26 cellular contexts compared by ENCODE assay signal in the genomic region with DNA sequence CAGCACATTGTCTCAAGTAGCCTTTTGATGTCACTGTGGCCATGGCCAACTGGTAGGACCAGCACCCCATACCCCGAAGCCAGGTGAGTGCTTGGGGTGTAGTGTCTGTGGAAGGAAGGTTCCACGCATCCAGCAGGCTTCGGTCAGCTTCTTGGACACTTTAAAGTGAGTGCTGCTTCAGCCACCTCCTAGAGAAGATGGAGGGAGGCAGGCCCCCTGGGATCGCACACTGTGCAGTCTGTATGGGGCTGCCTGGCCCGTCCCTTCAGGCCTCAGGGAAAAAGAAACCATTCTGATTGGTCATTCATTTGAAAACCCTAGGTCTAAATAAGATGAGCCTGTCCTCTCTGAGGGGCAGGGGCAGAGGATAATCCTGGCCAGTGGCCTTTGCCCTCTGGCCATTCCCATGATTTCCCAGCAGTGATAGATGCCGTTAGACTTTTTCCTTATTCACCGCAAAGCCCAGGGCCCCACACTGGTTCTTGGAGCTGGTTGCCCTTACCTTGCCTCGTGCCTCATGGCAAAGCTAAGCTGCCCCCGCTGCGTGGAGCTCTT. TPM values are rescaled to one million over a fixed set of nuclear protein-coding genes. Genes with fewer than 3 reads are reported as not detected.
DNase-seq lines count a peak whose midpoint lies in the region; ATAC-seq and TF ChIP-seq lines count a peak whose summit lies in the region.
"Had no signal": no experiment of that assay in that cellular context is flagged by ENCODE, and none has a peak within 500 bp of the region (broad histone marks: within the 10 kb centered on the region; RNA-seq: fewer than 3 reads in every experiment).

No MANE protein-coding gene starts in this region.

- no peak for DNase-seq in activated CD4-positive, alpha-beta T cell treated with anti-CD3 and anti-CD28 coated beads, Interleukin-2, amount 10 ng/mL, durations not matched to agents 7 days and 5 days
- DNase-seq in activated CD4-positive, alpha-beta T cell treated with anti-CD3 and anti-CD28 coated beads, Interleukin-2, amount 50 U/mL, for 1 hour = no peak
- no peak for DNase-seq in CD8-positive, alpha-beta T cell
- DNase-seq in ecto neural progenitor cell (ENCODE audit: low spot score) (peak; percentile 54), thyroid gland (no peak), germinal center (ENCODE audit: low spot score) (no peak)
- DNase-seq in naive thymus-derived CD8-positive, alpha-beta T cell = no peak
- DNase-seq: 8988T; activated T-cell treated with anti-CD3 and anti-CD28 coated beads, Interleukin-2, amount 50 U/mL, for 4 hours; DMS53; effector memory CD4-positive, alpha-beta T cell; erythroblast; head of caudate nucleus; kidney; NCI-H1105 treated with DMSO at 0.1 percent for 48 hours; NCI-H1930; NCI-H69; occipital lobe; SJCRH30; stimulated activated naive CD8-positive, alpha-beta T cell treated with anti-CD3 and anti-CD28 coated beads, Interleukin-15, amount 100 ng/mL, for 72 hours; T-helper 1 cell had no signal

- no peak for TF ChIP-seq CTCF in CD8-positive, alpha-beta T cell (IDR thresholded peaks at IDR 0.05)
- TF ChIP-seq CTCF in thyroid gland (IDR thresholded peaks at IDR 0.05) = no peak

- H3K27me3 ChIP-seq in CD8-positive, alpha-beta T cell (ENCODE audit: insufficient read depth, low read length) = no peaks in the 10 kb centered on the region
- H3K27me3 ChIP-seq in thyroid gland = no peaks in the 10 kb centered on the region
- H3K27me3 ChIP-seq: breast epithelium, SJCRH30, tibial nerve had no signal

- H3K27ac Mint-ChIP-seq in activated CD4-positive, alpha-beta T cell treated with anti-CD3 and anti-CD28 coated beads, Interleukin-2, amount 10 ng/mL, durations not matched to agents 7 days and 5 days = peak overlapping the region; percentile 64
- H3K27ac Mint-ChIP-seq in CD8-positive, alpha-beta T cell = peak overlapping the region; percentile 67
- H3K27ac Mint-ChIP-seq in naive thymus-derived CD8-positive, alpha-beta T cell = peak overlapping the region in 8 of 10 donors; percentile 28 to 70 (median 57)

- no peak for TF ChIP-seq POLR2A in thyroid gland (IDR thresholded peaks at IDR 0.05)

- no peaks in the 10 kb centered on the region for H3K27me3 Mint-ChIP-seq in activated CD4-positive, alpha-beta T cell treated with anti-CD3 and anti-CD28 coated beads, Interleukin-2, amount 10 ng/mL, durations not matched to agents 7 days and 5 days
- H3K27me3 Mint-ChIP-seq in CD8-positive, alpha-beta T cell (ENCODE audit: low read depth) = no peaks in the 10 kb centered on the region
- H3K27me3 Mint-ChIP-seq in naive thymus-derived CD8-positive, alpha-beta T cell = no peaks in the 10 kb centered on the region
- H3K27me3 Mint-ChIP-seq: stimulated activated naive CD8-positive, alpha-beta T cell treated with anti-CD3 and anti-CD28 coated beads, Interleukin-15, amount 100 ng/mL, for 72 hours had no signal

- CTCF ChIA-PET in activated CD4-positive, alpha-beta T cell treated with anti-CD3 and anti-CD28 coated beads, Interleukin-2, amount 10 ng/mL, durations not matched to agents 7 days and 5 days (lab: Charles Lee) = interaction anchor here (1.6 kb wide), 1 partner anchor 10 kb away, joined by 4 read pairs; no protein-coding TSS in a partner anchor
- CTCF ChIA-PET in CD8-positive, alpha-beta T cell (lab: Charles Lee) = interaction anchor here (1.0 kb wide), 1 partner anchor 11 kb away, joined by 4 read pairs; no protein-coding TSS in a partner anchor

- no peaks in the 10 kb centered on the region for H3K9me3 ChIP-seq in CD8-positive, alpha-beta T cell (ENCODE audit: low read length)
- H3K9me3 ChIP-seq in thyroid gland = no peaks in the 10 kb centered on the region
- H3K9me3 ChIP-seq: breast epithelium, SJCRH30, tibial nerve had no signal

- H3K36me3 ChIP-seq in CD8-positive, alpha-beta T cell (ENCODE audit: insufficient read depth, low read length) = no peaks in the 10 kb centered on the region
- H3K36me3 ChIP-seq in thyroid gland = no peaks in the 10 kb centered on the region
- H3K36me3 ChIP-seq: breast epithelium, tibial nerve had no signal

- peaks cover 36% of the 10 kb centered on the region for H3K4me1 Mint-ChIP-seq in activated CD4-positive, alpha-beta T cell treated with anti-CD3 and anti-CD28 coated beads, Interleukin-2, amount 10 ng/mL, durations not matched to agents 7 days and 5 days
- H3K4me1 Mint-ChIP-seq in CD8-positive, alpha-beta T cell (ENCODE audit: low read depth) = peaks cover 69% of the 10 kb centered on the region
- peaks cover 32 to 88% (median 77%) of the 10 kb centered on the region in 4 donors for H3K4me1 Mint-ChIP-seq in naive thymus-derived CD8-positive, alpha-beta T cell

- no peak overlapping the region for H3K4me3 Mint-ChIP-seq in activated CD4-positive, alpha-beta T cell treated with anti-CD3 and anti-CD28 coated beads, Interleukin-2, amount 10 ng/mL, durations not matched to agents 7 days and 5 days
- no peak overlapping the region for H3K4me3 Mint-ChIP-seq in CD8-positive, alpha-beta T cell
- H3K4me3 Mint-ChIP-seq in naive thymus-derived CD8-positive, alpha-beta T cell = no peak overlapping the region
- H3K4me3 Mint-ChIP-seq: activated T-cell treated with anti-CD3 and anti-CD28 coated beads, Interleukin-2, amount 50 U/mL, for 4 hours; stimulated activated naive CD8-positive, alpha-beta T cell treated with anti-CD3 and anti-CD28 coated beads, Interleukin-15, amount 100 ng/mL, for 72 hours had no signal

- H3K9me3 Mint-ChIP-seq in activated CD4-positive, alpha-beta T cell treated with anti-CD3 and anti-CD28 coated beads, Interleukin-2, amount 10 ng/mL, durations not matched to agents 7 days and 5 days = no peaks in the 10 kb centered on the region
- no peaks in the 10 kb centered on the region for H3K9me3 Mint-ChIP-seq in CD8-positive, alpha-beta T cell
- H3K9me3 Mint-ChIP-seq in naive thymus-derived CD8-positive, alpha-beta T cell = no peaks in the 10 kb centered on the region
- H3K9me3 Mint-ChIP-seq: activated T-cell treated with anti-CD3 and anti-CD28 coated beads, Interleukin-2, amount 50 U/mL, for 4 hours; stimulated activated naive CD8-positive, alpha-beta T cell treated with anti-CD3 and anti-CD28 coated beads, Interleukin-15, amount 100 ng/mL, for 72 hours had no signal

- H3K4me1 ChIP-seq in CD8-positive, alpha-beta T cell (ENCODE audit: insufficient read depth, low read length) = peaks cover 50% of the 10 kb centered on the region
- H3K4me1 ChIP-seq in thyroid gland = peaks cover 18 to 34% of the 10 kb centered on the region in 2 donors
- H3K4me1 ChIP-seq: SJCRH30 had no signal

- POLR2A ChIA-PET in activated CD4-positive, alpha-beta T cell treated with anti-CD3 and anti-CD28 coated beads, Interleukin-2, amount 10 ng/mL, durations not matched to agents 7 days and 5 days (lab: Charles Lee) = interaction anchor here (0.6 to 0.9 kb wide), 2 partner anchors 31 to 150 kb away, joined by 3 read pairs; partner anchors contain the start of gene GATAD2A
- POLR2A ChIA-PET in CD8-positive, alpha-beta T cell (lab: Charles Lee) = interaction anchor here (0.9 kb wide), 1 partner anchor 80 kb away, joined by 3 read pairs; the partner anchor contains the start of gene NDUFA13
- POLR2A ChIA-PET in naive thymus-derived CD8-positive, alpha-beta T cell (lab: Charles Lee) = interaction anchor here (0.6 kb wide), 1 partner anchor 19 kb away, joined by 8 read pairs; no protein-coding TSS in a partner anchor

- H3K27ac ChIP-seq in CD8-positive, alpha-beta T cell (ENCODE audit: low read depth, low read length) = no peak overlapping the region
- no peak overlapping the region for H3K27ac ChIP-seq in thyroid gland
- H3K27ac ChIP-seq: breast epithelium, SJCRH30, tibial nerve had no signal

- no peak overlapping the region for H3K4me3 ChIP-seq in CD8-positive, alpha-beta T cell (ENCODE audit: low read depth, low read length)
- no peak overlapping the region for H3K4me3 ChIP-seq in thyroid gland (replicated peaks in 1 of 3)
- H3K4me3 ChIP-seq: breast epithelium, K562, SJCRH30, tibial nerve had no signal

- ATAC-seq in CD8-positive, alpha-beta T cell = no peak
- ATAC-seq in naive thymus-derived CD8-positive, alpha-beta T cell = no peak
- ATAC-seq in HG03565 (IDR thresholded peaks at IDR 0.05; ENCODE audit: unreplicated experiment) = no peak
- ATAC-seq: activated CD4-positive, CD25-positive, alpha-beta regulatory T cell treated with anti-CD3 and anti-CD28 coated beads, Interleukin-2, amount 50 U/mL, for 24 hours; activated T-cell treated with anti-CD3 and anti-CD28 coated beads, Interleukin-2, amount 50 U/mL, for 4 hours; K562; stimulated activated naive CD8-positive, alpha-beta T cell treated with anti-CD3 and anti-CD28 coated beads, Interleukin-15, amount 100 ng/mL, for 72 hours had no signal

- H3K36me3 Mint-ChIP-seq in activated CD4-positive, alpha-beta T cell treated with anti-CD3 and anti-CD28 coated beads, Interleukin-2, amount 10 ng/mL, durations not matched to agents 7 days and 5 days (ENCODE audit: low read depth) = peaks cover 21% of the 10 kb centered on the region
- peaks cover 45% of the 10 kb centered on the region for H3K36me3 Mint-ChIP-seq in CD8-positive, alpha-beta T cell
- peaks cover 0 to 32% (median 0%) of the 10 kb centered on the region in 3 donors for H3K36me3 Mint-ChIP-seq in naive thymus-derived CD8-positive, alpha-beta T cell

- WGBS in thyroid gland, 2 donors = 82 to 85% methylated on average over 8 to 10 of the region's 10 CpGs

- intact Hi-C loops in CD8-positive, alpha-beta T cell (cut with DNase I, micrococcal nuclease) = no loop called here
- intact Hi-C loops in thyroid gland (cut with DNase I) = no loop called here

RNA-seq across cellular contexts. Expression of gene GATAD2A, which starts 30.7 kb away (rescaled TPM):
- 100 to 1,000 TPM; 122 to 135 TPM for total RNA-seq in activated CD4-positive, alpha-beta T cell treated with anti-CD3 and anti-CD28 coated beads, Interleukin-2, amount 10 ng/mL, durations not matched to agents 7 days and 5 days
- 100 to 1,000 TPM; 135 to 142 TPM for total RNA-seq in CD8-positive, alpha-beta T cell
- 100 to 1,000 TPM; 101 to 107 TPM for total RNA-seq in naive thymus-derived CD8-positive, alpha-beta T cell
- 10 to 100 TPM; 14.5 to 35.1 (median 20.2) TPM for polyA plus RNA-seq in naive thymus-derived CD8-positive, alpha-beta T cell
- 10 to 100 TPM; 33.2 to 82.4 (median 51.8) TPM for total RNA-seq in thyroid gland
